8 cellular contexts compared by ENCODE assay signal in genomic region chrX:48919360-48919821, GRCh38. TPM values are rescaled to one million over a fixed set of nuclear protein-coding genes. Genes with fewer than 3 reads are reported as not detected.
DNase-seq lines count a peak whose midpoint lies in the region; ATAC-seq and TF ChIP-seq lines count a peak whose summit lies in the region.

No MANE protein-coding gene starts in this region.

- no peaks in the 10 kb centered on the region for H3K9me2 ChIP-seq in PC-3 (replicated peaks; ENCODE audit: low read length)

- H4K20me1 ChIP-seq in PC-3 (ENCODE audit: low read length) = no peaks in the 10 kb centered on the region

- H3K9me3 ChIP-seq in PC-3 (ENCODE audit: low read length) (no peaks in the 10 kb centered on the region), colonic mucosa (no peaks in the 10 kb centered on the region), uterus (no peaks in the 10 kb centered on the region)

- peaks cover 5% of the 10 kb centered on the region for H3K36me3 Mint-ChIP-seq in mesothelial cell of epicardium

- H3K9ac ChIP-seq in PC-3 (ENCODE audit: low read length) = peak overlapping the region; percentile 8; the same call in 1 of the 2 replicates
- H3K9ac ChIP-seq in colonic mucosa (ENCODE audit: low read depth in 2 of 2, low read length in 2 of 2) = peak overlapping the region; percentile 43 to 63

- ATAC-seq in PC-3 = peak; percentile 25
- ATAC-seq in GM19452 (IDR thresholded peaks at IDR 0.05; ENCODE audit: unreplicated experiment) = no peak
- ATAC-seq in GM18873 (IDR thresholded peaks at IDR 0.05; ENCODE audit: low FRiP score, unreplicated experiment) = no peak

- H2AFZ ChIP-seq in PC-3 (ENCODE audit: low read length) = peak overlapping the region; percentile 57

- peak; percentile 77 for DNase-seq in H7
- no peak for DNase-seq in PC-3
- no peak for DNase-seq in colonic mucosa
- no peak for DNase-seq in mesothelial cell of epicardium (ENCODE audit: low spot score in 2 of 2, unreplicated experiment in 2 of 2)
- DNase-seq in uterus = no peak
- DNase-seq in NAMALWA (ENCODE audit: low spot score) = no peak

- no peak overlapping the region for H3K27ac ChIP-seq in PC-3 (ENCODE audit: low read length)
- peak overlapping the region; percentile 76 for H3K27ac ChIP-seq in colonic mucosa
- H3K27ac ChIP-seq in uterus = peak overlapping the region; percentile 77 to 88

- no peaks in the 10 kb centered on the region for H3K27me3 Mint-ChIP-seq in mesothelial cell of epicardium (ENCODE audit: low read depth)

- peak overlapping the region; percentile 98 for H3K4me2 ChIP-seq in PC-3 (ENCODE audit: low read length)

- POLR2A ChIA-PET in PC-3 (lab: Charles Lee; ENCODE audit: unreplicated experiment) = no interaction called here

- H3K79me2 ChIP-seq in PC-3 (ENCODE audit: low read length) = peaks cover 29% of the 10 kb centered on the region

- TF ChIP-seq CTCF in PC-3 (conservative IDR thresholded peaks at IDR 0.05; ENCODE audit: low read depth, low read length) = no peak
- TF ChIP-seq CTCF in colonic mucosa (IDR thresholded peaks at IDR 0.05) = no peak
- no peak for TF ChIP-seq CTCF in mesothelial cell of epicardium (IDR thresholded peaks at IDR 0.05; ENCODE audit: unreplicated experiment)
- TF ChIP-seq CTCF in uterus (IDR thresholded peaks at IDR 0.05) = no peak

- H3K27me3 ChIP-seq in H7 (ENCODE audit: control insufficient read depth, insufficient read depth, low read length) (no peaks in the 10 kb centered on the region), PC-3 (ENCODE audit: low read length) (no peaks in the 10 kb centered on the region), colonic mucosa (no peaks in the 10 kb centered on the region), uterus (no peaks in the 10 kb centered on the region)

- intact Hi-C loops in PC-3 (cut with micrococcal nuclease) (loop anchor here (1.0 to 5.0 kb wide), 3 partner anchors 38 to 157 kb away; partner anchors contain the start of genes GLOD5 and OTUD5), colonic mucosa (cut with DNase I) (no loop called here), uterus (cut with DNase I; ENCODE audit: low total_unique reads) (no loop called here)

- no TSS peak for BruUV-seq in PC-3 (replicated peaks; lab: Mats Ljungman, UMichigan)

- H3K36me3 ChIP-seq in H7 (replicated peaks; ENCODE audit: control insufficient read depth, insufficient read depth, low read length) (peaks cover 30% of the 10 kb centered on the region), PC-3 (ENCODE audit: low read depth, low read length) (peaks cover 14% of the 10 kb centered on the region; the same call in 1 of the 2 replicates), colonic mucosa (no peaks in the 10 kb centered on the region), uterus (no peaks in the 10 kb centered on the region)

- H3K4me1 Mint-ChIP-seq in mesothelial cell of epicardium = peaks cover 22% of the 10 kb centered on the region

- TF ChIP-seq POLR2A in uterus (IDR thresholded peaks at IDR 0.05) = no peak

- no peaks in the 10 kb centered on the region for H3F3A ChIP-seq in PC-3 (ENCODE audit: low read length, unreplicated experiment)

- peaks cover 4% of the 10 kb centered on the region for H3K9me3 Mint-ChIP-seq in mesothelial cell of epicardium

- H3K4me3 Mint-ChIP-seq in mesothelial cell of epicardium = peak overlapping the region; percentile 73

- H3K27ac Mint-ChIP-seq in mesothelial cell of epicardium = peak overlapping the region; percentile 91

- H3K4me3 ChIP-seq in H7 (ENCODE audit: insufficient read depth, low read depth, low read length) = peak overlapping the region; percentile 59
- peak overlapping the region; percentile 90 for H3K4me3 ChIP-seq in PC-3 (ENCODE audit: low read length)
- peak overlapping the region; percentile 31 for H3K4me3 ChIP-seq in colonic mucosa
- H3K4me3 ChIP-seq in uterus = peak overlapping the region; percentile 59 to 68

- H3K4me1 ChIP-seq in PC-3 (ENCODE audit: insufficient read depth, low read length) (peaks cover 13% of the 10 kb centered on the region), colonic mucosa (no peaks in the 10 kb centered on the region), uterus (no peaks in the 10 kb centered on the region)

- CTCF ChIA-PET in PC-3 (lab: Charles Lee) = no interaction called here

RNA-seq across cellular contexts. Expression of gene PIM2, which starts 0.6 kb away (rescaled TPM):
- total RNA-seq in H7 (2014; rRNA removed; shearing (Covaris generic)) = 161 and 207 TPM in 2 replicates
- 24.1 and 25.6 TPM in 2 replicates for total RNA-seq in PC-3 (2014; rRNA removed)
- total RNA-seq in colonic mucosa = 10 to 100 TPM; 14.3 to 18.8 TPM
- total RNA-seq in mesothelial cell of epicardium = 9.3 to 10.3 TPM (median 9.7 TPM) in 3 replicates
- 10 to 100 TPM in 1 of 4 donors, 1 to 10 TPM in 2, not detected in 1; 4.8 to 16.8 (median 9.1) TPM for total RNA-seq in uterus

RNA-seq across cellular contexts. Expression of gene SLC35A2, which starts 7.9 kb away (rescaled TPM):
- total RNA-seq in H7 (2014; rRNA removed; shearing (Covaris generic)) = 12.0 and 12.3 TPM in 2 replicates
- 46.6 and 46.8 TPM in 2 replicates for total RNA-seq in PC-3 (2014; rRNA removed)
- total RNA-seq in colonic mucosa = 10 to 100 TPM; 57.8 to 83.1 TPM
- 42.2 to 45.9 TPM (median 43.8 TPM) in 3 replicates for total RNA-seq in mesothelial cell of epicardium
- total RNA-seq in uterus = 10 to 100 TPM in 2 of 4 donors, 1 to 10 TPM in 2; 4.4 to 16.9 (median 11.1) TPM

RNA-seq across cellular contexts. Expression of gene PQBP1, which starts 21.7 kb away (rescaled TPM):
- total RNA-seq in H7 (2014; rRNA removed; shearing (Covaris generic)) = 30.2 and 39.8 TPM in 2 replicates
- total RNA-seq in PC-3 (2014; rRNA removed) = 189 and 241 TPM in 2 replicates
- 10 to 100 TPM; 68.1 to 76.3 TPM for total RNA-seq in colonic mucosa
- total RNA-seq in mesothelial cell of epicardium = 62.2 to 64.9 TPM (median 64.3 TPM) in 3 replicates
- total RNA-seq in uterus = 10 to 100 TPM; 46.4 to 90.7 (median 70.3) TPM

RNA-seq across cellular contexts. Expression of gene TIMM17B, which starts 21.8 kb away (rescaled TPM):
- total RNA-seq in H7 (2014; rRNA removed; shearing (Covaris generic)) = 129 and 157 TPM in 2 replicates
- 101 and 119 TPM in 2 replicates for total RNA-seq in PC-3 (2014; rRNA removed)
- 10 to 100 TPM; 48.8 to 91.0 TPM for total RNA-seq in colonic mucosa
- total RNA-seq in mesothelial cell of epicardium = 64.7 to 68.2 TPM (median 67.6 TPM) in 3 replicates
- total RNA-seq in uterus = 10 to 100 TPM in 3 of 4 donors, 1 to 10 TPM in 1; 4.1 to 29.5 (median 17.2) TPM

RNA-seq across cellular contexts. Expression of gene OTUD5, which starts 38.0 kb away (rescaled TPM):
- total RNA-seq in H7 (2014; rRNA removed; shearing (Covaris generic)) = 32.6 and 35.1 TPM in 2 replicates
- total RNA-seq in PC-3 (2014; rRNA removed) (41.4 and 50.9 TPM in 2 replicates), colonic mucosa (10 to 100 TPM; 40.2 to 40.9 TPM), mesothelial cell of epicardium (64.4 to 66.0 TPM (median 64.5 TPM) in 3 replicates), uterus (10 to 100 TPM in 3 of 4 donors, 1 to 10 TPM in 1; 8.5 to 58.7 (median 21.8) TPM)

Comparison
In these comparisons a context has a peak if more than half of its experiments do, and no peak if none do; other contexts are left out.
1. H3K4me3 ChIP-seq: peak in every context shown above with its lines; median percentile 90 in PC-3; 64 in uterus; 59 in H7; 31 in colonic mucosa.